16 cellular contexts compared by ENCODE assay signal in the genomic region with DNA sequence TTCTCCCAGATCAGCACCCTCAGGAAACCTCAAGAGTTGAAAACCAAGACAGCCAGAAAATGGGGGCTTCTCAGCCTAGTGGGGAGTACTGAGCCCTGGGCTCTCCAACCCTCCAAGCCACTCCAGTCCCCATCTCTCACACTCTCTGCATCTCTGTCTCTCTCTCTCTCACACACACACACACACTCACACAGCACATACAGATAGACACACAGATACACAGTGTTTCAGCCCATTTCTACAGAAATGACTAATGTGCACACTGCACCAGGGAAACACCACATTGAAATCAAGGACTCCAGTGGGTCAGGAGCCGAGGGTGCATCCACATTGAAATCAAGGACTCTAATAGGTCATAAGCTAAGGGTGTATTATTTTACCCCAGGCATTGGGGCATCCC.
DNase-seq lines count a peak whose midpoint lies in the region; ATAC-seq, FAIRE-seq and TF ChIP-seq lines count a peak whose summit lies in the region.
"Had no signal": no experiment of that assay in that cellular context is flagged by ENCODE, and none has a peak within 500 bp of the region (broad histone marks: within the 10 kb centered on the region; RNA-seq: fewer than 3 reads in every experiment).

No MANE protein-coding gene starts in this region.

- FAIRE-seq in kidney (lab: Jason Lieb, UNC) = no peak
- FAIRE-seq: GM12891, GM18507, HTR-8/SVneo had no signal

- peaks cover 4% of the 10 kb centered on the region for H3K27me3 Mint-ChIP-seq in activated CD8-positive, alpha-beta T cell treated with anti-CD3 and anti-CD28 coated beads for 36 hours
- no peaks in the 10 kb centered on the region for H3K27me3 Mint-ChIP-seq in activated CD8-positive, alpha-beta T cell treated with anti-CD3 and anti-CD28 coated beads, Interleukin-2, amount 10 ng/mL, durations not matched to agents 7 days and 5 days (ENCODE audit: low read depth)
- H3K27me3 Mint-ChIP-seq in activated T-helper 2 cell treated with anti-CD3 and anti-CD28 coated beads, Interferon-gamma antibody, Interleukin-2, Interleukin-4, amounts not matched to agents 10 μg/mL and 5 μg/mL and 100 μg/mL, durations not matched to agents 14 hours and 24 hours and 36 hours (ENCODE audit: low read depth) = no peaks in the 10 kb centered on the region

- H4K8ac ChIP-seq in neuronal stem cell (ENCODE audit: low read depth, low read length) = no peak overlapping the region

- H3K4ac ChIP-seq in neuronal stem cell (ENCODE audit: low read length) = no peak overlapping the region

- intact Hi-C loops in activated CD8-positive, alpha-beta T cell treated with anti-CD3 and anti-CD28 coated beads for 36 hours (cut with micrococcal nuclease) = loop anchor here (10.0 kb wide), 2 partner anchors 46 to 304 kb away; no protein-coding TSS in a partner anchor
- intact Hi-C loops in activated T-helper 2 cell treated with anti-CD3 and anti-CD28 coated beads, Interferon-gamma antibody, Interleukin-2, Interleukin-4, amounts not matched to agents 10 μg/mL and 5 μg/mL and 100 μg/mL, durations not matched to agents 14 hours and 24 hours and 36 hours (cut with micrococcal nuclease) = no loop called here
- intact Hi-C loops in esophagus muscularis mucosa (cut with DNase I) (no loop called here), kidney (cut with DNase I) (no loop called here)

- TF ChIP-seq CTCF in activated CD8-positive, alpha-beta T cell treated with anti-CD3 and anti-CD28 coated beads for 36 hours (IDR thresholded peaks at IDR 0.05) = no peak
- TF ChIP-seq CTCF in esophagus muscularis mucosa (IDR thresholded peaks at IDR 0.05) (no peak), kidney (IDR thresholded peaks at IDR 0.05; ENCODE audit: borderline replicate concordance, extremely low read depth, insufficient read depth) (no peak)

- H2BK12ac ChIP-seq in neuronal stem cell (ENCODE audit: low read length) = no peak overlapping the region

- no peaks in the 10 kb centered on the region for H3K36me3 Mint-ChIP-seq in activated CD8-positive, alpha-beta T cell treated with anti-CD3 and anti-CD28 coated beads for 36 hours (ENCODE audit: low read depth)
- H3K36me3 Mint-ChIP-seq in activated CD8-positive, alpha-beta T cell treated with anti-CD3 and anti-CD28 coated beads, Interleukin-2, amount 10 ng/mL, durations not matched to agents 7 days and 5 days (ENCODE audit: low read depth) = no peaks in the 10 kb centered on the region
- no peaks in the 10 kb centered on the region for H3K36me3 Mint-ChIP-seq in activated T-helper 2 cell treated with anti-CD3 and anti-CD28 coated beads, Interferon-gamma antibody, Interleukin-2, Interleukin-4, amounts not matched to agents 10 μg/mL and 5 μg/mL and 100 μg/mL, durations not matched to agents 14 hours and 24 hours and 36 hours (ENCODE audit: low read depth)
- H3K36me3 Mint-ChIP-seq: IgD-negative memory B cell had no signal

- H3K27ac Mint-ChIP-seq in activated CD8-positive, alpha-beta T cell treated with anti-CD3 and anti-CD28 coated beads for 36 hours = peak overlapping the region; percentile 31
- H3K27ac Mint-ChIP-seq in activated CD8-positive, alpha-beta T cell treated with anti-CD3 and anti-CD28 coated beads, Interleukin-2, amount 10 ng/mL, durations not matched to agents 7 days and 5 days = no peak overlapping the region
- H3K27ac Mint-ChIP-seq in activated T-helper 2 cell treated with anti-CD3 and anti-CD28 coated beads, Interferon-gamma antibody, Interleukin-2, Interleukin-4, amounts not matched to agents 10 μg/mL and 5 μg/mL and 100 μg/mL, durations not matched to agents 14 hours and 24 hours and 36 hours = peak overlapping the region; percentile 30
- H3K27ac Mint-ChIP-seq: IgD-negative memory B cell had no signal

- TF ChIP-seq EP300 in esophagus muscularis mucosa (IDR thresholded peaks at IDR 0.05) = no peak

- H3K18ac ChIP-seq in neuronal stem cell (ENCODE audit: low read length) = no peak overlapping the region

- H2BK120ac ChIP-seq in neuronal stem cell (ENCODE audit: low read depth, low read length) = no peak overlapping the region

- no peak overlapping the region for H3K23ac ChIP-seq in neuronal stem cell (ENCODE audit: low read depth, low read length, poor library complexity)

- H3K27ac ChIP-seq in BLaER1 treated with 17β-estradiol and CSF1 and Interleukin-3, amounts not matched to agents 10 nM and 100 nM = peak overlapping the region in 10 of 11 experiments; percentile 47 to 96 (median 84); a peak in 21 of 22 replicates
- H3K27ac ChIP-seq in neuronal stem cell (replicated peaks; ENCODE audit: low read length) (no peak overlapping the region), esophagus muscularis mucosa (replicated peaks in 1 of 4) (no peak overlapping the region), kidney (ENCODE audit: low read depth in 2 of 2, low read length in 2 of 2) (no peak overlapping the region)
- H3K27ac ChIP-seq: HL-60 had no signal

- peak overlapping the region in 8 of 10 experiments; percentile 60 to 72 (median 66); a peak in 16 of 20 replicates for H3K4me3 ChIP-seq in BLaER1 treated with 17β-estradiol and CSF1 and Interleukin-3, amounts not matched to agents 10 nM and 100 nM
- no peak overlapping the region for H3K4me3 ChIP-seq in neuronal stem cell (ENCODE audit: low read length in 2 of 2)
- no peak overlapping the region for H3K4me3 ChIP-seq in esophagus muscularis mucosa
- H3K4me3 ChIP-seq in kidney (ENCODE audit: low read length in 2 of 2) = no peak overlapping the region
- H3K4me3 ChIP-seq: HAP-1 had no signal

- H3K4me1 Mint-ChIP-seq in activated CD8-positive, alpha-beta T cell treated with anti-CD3 and anti-CD28 coated beads for 36 hours (ENCODE audit: low read depth) = peaks cover 6% of the 10 kb centered on the region
- H3K4me1 Mint-ChIP-seq in activated CD8-positive, alpha-beta T cell treated with anti-CD3 and anti-CD28 coated beads, Interleukin-2, amount 10 ng/mL, durations not matched to agents 7 days and 5 days (ENCODE audit: low read depth) = peaks cover 3% of the 10 kb centered on the region
- peaks cover 7% of the 10 kb centered on the region for H3K4me1 Mint-ChIP-seq in activated T-helper 2 cell treated with anti-CD3 and anti-CD28 coated beads, Interferon-gamma antibody, Interleukin-2, Interleukin-4, amounts not matched to agents 10 μg/mL and 5 μg/mL and 100 μg/mL, durations not matched to agents 14 hours and 24 hours and 36 hours (ENCODE audit: low read depth)

- H3K36me3 ChIP-seq in BLaER1 treated with 17β-estradiol and CSF1 and Interleukin-3, amounts not matched to agents 10 nM and 100 nM = peaks cover 0 to 6% (median 0%) of the 10 kb centered on the region in 11 experiments; a peak in 3 of 22 replicates
- H3K36me3 ChIP-seq in neuronal stem cell (replicated peaks in 1 of 2; ENCODE audit: control insufficient read depth in 2 of 2, insufficient read depth in 2 of 2, low read length in 2 of 2) (no peaks in the 10 kb centered on the region), esophagus muscularis mucosa (peaks cover 0 to 6% (median 0%) of the 10 kb centered on the region in 4 donors), kidney (ENCODE audit: control insufficient read depth in 1 of 2, insufficient read depth in 2 of 2, low read length in 2 of 2) (no peaks in the 10 kb centered on the region)
- H3K36me3 ChIP-seq: HAP-1 had no signal

- H3K14ac ChIP-seq in neuronal stem cell (ENCODE audit: low read length) = no peak overlapping the region

- H2AK5ac ChIP-seq in neuronal stem cell (ENCODE audit: low read depth, low read length) = no peak overlapping the region

- H3K4me2 ChIP-seq in BLaER1 treated with 17β-estradiol and CSF1 and Interleukin-3, amounts not matched to agents 10 nM and 100 nM = peak overlapping the region; percentile 83 to 99 (median 94)
- no peak overlapping the region for H3K4me2 ChIP-seq in neuronal stem cell (ENCODE audit: insufficient read depth, low read length, poor library complexity, severe bottlenecking)

- H2AFZ ChIP-seq in neuronal stem cell (ENCODE audit: low read length) = no peak overlapping the region

- CTCF ChIA-PET in activated CD8-positive, alpha-beta T cell treated with anti-CD3 and anti-CD28 coated beads for 36 hours (lab: Charles Lee) = interaction anchor here (1.6 to 3.3 kb wide), 3 partner anchors 16 to 112 kb away, joined by 7 to 11 read pairs (median 9); a partner anchor contains a TSS
- CTCF ChIA-PET in activated CD8-positive, alpha-beta T cell treated with anti-CD3 and anti-CD28 coated beads, Interleukin-2, amount 10 ng/mL, durations not matched to agents 7 days and 5 days (lab: Charles Lee) = interaction anchor here (0.6 to 1.5 kb wide), 2 partner anchors 17 to 25 kb away, joined by 3 to 5 read pairs; no protein-coding TSS in a partner anchor

- no peak overlapping the region for H3K4me3 Mint-ChIP-seq in activated CD8-positive, alpha-beta T cell treated with anti-CD3 and anti-CD28 coated beads for 36 hours
- H3K4me3 Mint-ChIP-seq in activated CD8-positive, alpha-beta T cell treated with anti-CD3 and anti-CD28 coated beads, Interleukin-2, amount 10 ng/mL, durations not matched to agents 7 days and 5 days = no peak overlapping the region
- H3K4me3 Mint-ChIP-seq in activated T-helper 2 cell treated with anti-CD3 and anti-CD28 coated beads, Interferon-gamma antibody, Interleukin-2, Interleukin-4, amounts not matched to agents 10 μg/mL and 5 μg/mL and 100 μg/mL, durations not matched to agents 14 hours and 24 hours and 36 hours (ENCODE audit: low read depth) = no peak overlapping the region
- H3K4me3 Mint-ChIP-seq: IgD-negative memory B cell had no signal

- no peak for TF ChIP-seq POLR2A in esophagus muscularis mucosa (IDR thresholded peaks at IDR 0.05; ENCODE audit: low read depth)

- peak overlapping the region; percentile 35 for H2BK5ac ChIP-seq in neuronal stem cell (ENCODE audit: low read length)

- DNase-seq in activated CD8-positive, alpha-beta T cell treated with anti-CD3 and anti-CD28 coated beads for 36 hours = no peak
- DNase-seq in activated CD8-positive, alpha-beta T cell treated with anti-CD3 and anti-CD28 coated beads, Interleukin-2, amount 10 ng/mL, durations not matched to agents 7 days and 5 days = no peak
- no peak for DNase-seq in activated T-helper 2 cell treated with anti-CD3 and anti-CD28 coated beads, Interferon-gamma antibody, Interleukin-2, Interleukin-4, amounts not matched to agents 10 μg/mL and 5 μg/mL and 100 μg/mL, durations not matched to agents 14 hours and 24 hours and 36 hours (ENCODE audit: low spot score)
- DNase-seq in neuronal stem cell (ENCODE audit: low spot score) (no peak), esophagus muscularis mucosa (ENCODE audit: extremely low spot score) (no peak), kidney (no peak)
- DNase-seq: NCI-H187 treated with DMSO at 0.1 percent for 48 hours; NK-92 treated with Interleukin-12 subunit alpha and Interleukin-12 subunit beta, amount 100 ng/mL, for 24 hours had no signal

- H4K91ac ChIP-seq in neuronal stem cell (ENCODE audit: low read depth, low read length, poor library complexity) = no peak overlapping the region

- ATAC-seq in activated CD8-positive, alpha-beta T cell treated with anti-CD3 and anti-CD28 coated beads for 36 hours = peak; percentile 49
- ATAC-seq in activated CD8-positive, alpha-beta T cell treated with anti-CD3 and anti-CD28 coated beads, Interleukin-2, amount 10 ng/mL, durations not matched to agents 7 days and 5 days = no peak
- ATAC-seq in HG02588 (IDR thresholded peaks at IDR 0.05; ENCODE audit: unreplicated experiment) = no peak

- no peaks in the 10 kb centered on the region for H4K20me1 ChIP-seq in BLaER1 treated with 17β-estradiol and CSF1 and Interleukin-3, amounts not matched to agents 10 nM and 100 nM

- H3K27me3 ChIP-seq in BLaER1 treated with 17β-estradiol and CSF1 and Interleukin-3, amounts not matched to agents 10 nM and 100 nM = no peaks in the 10 kb centered on the region
- H3K27me3 ChIP-seq in neuronal stem cell (ENCODE audit: control insufficient read depth in 3 of 3, insufficient read depth in 3 of 3, low read depth in 1 of 3, low read length in 3 of 3) (no peaks in the 10 kb centered on the region), esophagus muscularis mucosa (peaks cover 0 to 18% (median 0%) of the 10 kb centered on the region in 4 donors)

- WGBS in neuronal stem cell (ENCODE audit: extremely low coverage in 2 of 2, insufficient read length in 2 of 2, insufficient replicate concordance in 1 of 2), 2 donors = no CpG with 5 or more reads among the region's 1 CpG
- 100% methylated on average over 1 of the region's 1 CpG for WGBS in esophagus muscularis mucosa

- H3K9me3 ChIP-seq in BLaER1 treated with 17β-estradiol and CSF1 and Interleukin-3, amounts not matched to agents 10 nM and 100 nM (replicated peaks in 1 of 11) = 0 out of 22 replicates have a peak, but pooled peaks cover 0 to 6% (median 0%) of the 10 kb centered on the region in 11 experiments
- peaks cover 0 to 3% of the 10 kb centered on the region in 2 donors for H3K9me3 ChIP-seq in neuronal stem cell (replicated peaks in 1 of 2; ENCODE audit: control insufficient read depth in 2 of 2, insufficient read depth in 1 of 2, low read depth in 1 of 2, low read length in 2 of 2)
- H3K9me3 ChIP-seq in esophagus muscularis mucosa = no peaks in the 10 kb centered on the region
- H3K9me3 ChIP-seq in kidney (ENCODE audit: control insufficient read depth in 1 of 2, low read length in 2 of 2) = no peaks in the 10 kb centered on the region
- H3K9me3 ChIP-seq: HAP-1 had no signal

- H3K79me1 ChIP-seq in neuronal stem cell (ENCODE audit: low read depth, low read length) = no peaks in the 10 kb centered on the region

- peak overlapping the region; percentile 28 to 91 (median 82); a peak in 21 of 22 replicates for H3K9ac ChIP-seq in BLaER1 treated with 17β-estradiol and CSF1 and Interleukin-3, amounts not matched to agents 10 nM and 100 nM
- H3K9ac ChIP-seq in neuronal stem cell (ENCODE audit: low read depth, low read length, poor library complexity) (no peak overlapping the region), kidney (ENCODE audit: low read length in 2 of 2) (no peak overlapping the region)

- H2BK15ac ChIP-seq in neuronal stem cell (ENCODE audit: low read length) = no peak overlapping the region

- POLR2A ChIA-PET in activated CD8-positive, alpha-beta T cell treated with anti-CD3 and anti-CD28 coated beads for 36 hours (lab: Charles Lee) = interaction anchor here (0.7 kb wide), 1 partner anchor 673 kb away, joined by 3 read pairs; no protein-coding TSS in a partner anchor
- POLR2A ChIA-PET in activated CD8-positive, alpha-beta T cell treated with anti-CD3 and anti-CD28 coated beads, Interleukin-2, amount 10 ng/mL, durations not matched to agents 7 days and 5 days (lab: Charles Lee) = no interaction called here

- peaks cover 34 to 96% (median 92%) of the 10 kb centered on the region in 10 experiments for H3K4me1 ChIP-seq in BLaER1 treated with 17β-estradiol and CSF1 and Interleukin-3, amounts not matched to agents 10 nM and 100 nM
- H3K4me1 ChIP-seq in neuronal stem cell (ENCODE audit: control insufficient read depth in 2 of 2, insufficient read depth in 1 of 2, low read depth in 1 of 2, low read length in 2 of 2) = no peaks in the 10 kb centered on the region
- no peaks in the 10 kb centered on the region for H3K4me1 ChIP-seq in esophagus muscularis mucosa
- no peaks in the 10 kb centered on the region for H3K4me1 ChIP-seq in kidney (ENCODE audit: control insufficient read depth in 1 of 2, insufficient read depth in 1 of 2, low read depth in 1 of 2, low read length in 2 of 2)
- H3K4me1 ChIP-seq: HAP-1 had no signal

- no peaks in the 10 kb centered on the region for H3K9me3 Mint-ChIP-seq in activated CD8-positive, alpha-beta T cell treated with anti-CD3 and anti-CD28 coated beads for 36 hours
- no peaks in the 10 kb centered on the region for H3K9me3 Mint-ChIP-seq in activated CD8-positive, alpha-beta T cell treated with anti-CD3 and anti-CD28 coated beads, Interleukin-2, amount 10 ng/mL, durations not matched to agents 7 days and 5 days (ENCODE audit: insufficient read depth)
- no peaks in the 10 kb centered on the region for H3K9me3 Mint-ChIP-seq in activated T-helper 2 cell treated with anti-CD3 and anti-CD28 coated beads, Interferon-gamma antibody, Interleukin-2, Interleukin-4, amounts not matched to agents 10 μg/mL and 5 μg/mL and 100 μg/mL, durations not matched to agents 14 hours and 24 hours and 36 hours

Comparison
In these comparisons a context has a peak if more than half of its experiments do, and no peak if none do; other contexts are left out.
1. H3K27ac ChIP-seq: peak in BLaER1 treated with 17β-estradiol and CSF1 and Interleukin-3, amounts not matched to agents 10 nM and 100 nM (10 of 11); none in neuronal stem cell (single experiment), esophagus muscularis mucosa (0 of 4) and kidney (0 of 2).
2. H3K4me3 ChIP-seq: peak in BLaER1 treated with 17β-estradiol and CSF1 and Interleukin-3, amounts not matched to agents 10 nM and 100 nM (8 of 10); none in neuronal stem cell (0 of 2), esophagus muscularis mucosa (0 of 4) and kidney (0 of 2).
3. H3K9ac ChIP-seq: peak in BLaER1 treated with 17β-estradiol and CSF1 and Interleukin-3, amounts not matched to agents 10 nM and 100 nM (11 of 11); none in neuronal stem cell (single experiment) and kidney (0 of 2).